In genomic region chr11:64852804-64853520, GRCh38 we compare ENCODE assay signal across 1 cellular context.
TF ChIP-seq lines count a peak whose summit lies in the region.

No MANE protein-coding gene starts in this region.

TF ChIP-seq in K562, 482 proteins besides CTCF, POLR2A, EP300 and RAD21:
- TF ChIP-seq POLR2G (IDR thresholded peaks at IDR 0.05; ENCODE audit: low read depth, low read length) (peak; percentile 40; the same call in 1 of the 2 replicates), NKRF (IDR thresholded peaks at IDR 0.05; ENCODE audit: borderline replicate concordance) (no peak), HMGXB4 (CRISPR knock-in tag; IDR thresholded peaks at IDR 0.05) (no peak), RBFOX2 (IDR thresholded peaks at IDR 0.05; ENCODE audit: low read depth, low read length) (peak; percentile 27; the same call in 1 of the 2 replicates)
